In the genomic region with DNA sequence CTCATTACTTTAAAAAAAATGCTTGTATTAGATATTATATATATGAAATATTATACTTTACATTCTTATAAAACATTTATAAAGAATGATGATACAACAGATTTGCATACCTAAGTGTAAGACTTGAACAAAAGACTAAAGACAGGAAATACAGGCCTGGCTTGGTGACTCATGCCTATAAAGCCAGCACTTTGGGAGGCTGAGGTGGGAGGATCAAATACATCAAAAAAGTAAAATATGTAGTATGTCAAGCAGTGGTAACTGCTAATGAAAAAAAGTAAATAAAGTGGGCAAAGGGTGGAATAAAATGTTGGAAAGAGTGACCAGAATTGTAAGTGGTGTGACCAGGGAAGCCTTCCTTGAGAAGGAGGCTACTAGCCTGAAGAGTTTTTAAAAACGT, we compare ENCODE assay signal across 2 cellular contexts.
A peak's percentile ranks its signal among the peaks of the same experiment; 100 is the strongest.
TF ChIP-seq lines count a peak whose summit lies in the region.

No MANE protein-coding gene starts in this region.

TF ChIP-seq in H1, 55 proteins besides CTCF, POLR2A, EP300 and RAD21 (continued from another document):
- peak; percentile 49; the same call in 1 of the 2 replicates for TF ChIP-seq JUND (IDR thresholded peaks at IDR 0.05; ENCODE audit: low read length)

TF ChIP-seq in GM12891, 5 proteins besides CTCF, POLR2A, EP300 and RAD21:
- TF ChIP-seq SPI1 (IDR thresholded peaks at IDR 0.05; ENCODE audit: low read depth, low read length) (no peak), TAF1 (IDR thresholded peaks at IDR 0.05; ENCODE audit: low read depth, low read length) (no peak), PAX5 (IDR thresholded peaks at IDR 0.05; ENCODE audit: insufficient read depth, low read length, severe bottlenecking) (no peak), POLR2AphosphoS5 (IDR thresholded peaks at IDR 0.05; ENCODE audit: low read depth, low read length) (no peak), POU2F2 (IDR thresholded peaks at IDR 0.05; ENCODE audit: low read depth, low read length) (no peak)
